Comparison of ENCODE assay signal across 1 cellular context in genomic region chr2:10812362-10813084, GRCh38.
TF ChIP-seq lines count a peak whose summit lies in the region.

Gene PDIA6, minus strand, starts transcription at chr2:10812785. Its CDS starts 89 bp downstream, at chr2:10812696.

TF ChIP-seq in K562, 482 proteins besides CTCF, POLR2A, EP300 and RAD21 (continued from another document and continues in another):
- TF ChIP-seq ZMIZ1 (IDR thresholded peaks at IDR 0.05; ENCODE audit: low read depth in 2 of 2, low read length in 2 of 2) (no peak), KLF1 (tag; IDR thresholded peaks at IDR 0.05) (0 out of 2 replicates have a peak, but pooled peaks have one; percentile 28), ZNF384 (IDR thresholded peaks at IDR 0.05; ENCODE audit: low read depth, low read length) (peak; percentile 99), CREB5 (CRISPR knock-in tag; IDR thresholded peaks at IDR 0.05) (no peak), ZNF318 (IDR thresholded peaks at IDR 0.05; ENCODE audit: borderline replicate concordance in 1 of 2, low read depth in 1 of 2) (no peak), NCOA2 (IDR thresholded peaks at IDR 0.05; ENCODE audit: partially characterized antibody in 2 of 2) (no peak), ZNF639 (CRISPR knock-in tag; conservative IDR thresholded peaks at IDR 0.05 in 1 of 2, IDR thresholded peaks at IDR 0.05 in 1 of 2) (peak in 1 of 2 experiments; percentile 46; a peak in 2 of 4 replicates), UBTF (IDR thresholded peaks at IDR 0.05; ENCODE audit: borderline replicate concordance in 1 of 2, low read depth in 2 of 2, low read length in 2 of 2) (peak; percentile 61 to 72; a peak in 2 of 4 replicates), KLF6 (CRISPR knock-in tag; IDR thresholded peaks at IDR 0.05; ENCODE audit: borderline replicate concordance) (no peak), TAF1 (IDR thresholded peaks at IDR 0.05; ENCODE audit: control insufficient read depth, extremely low read depth, insufficient read depth, low read length, severe bottlenecking) (peak; percentile 75), U2AF2 (optimal IDR thresholded peaks at IDR 0.05; ENCODE audit: low read depth, low read length) (no peak), NONO (IDR thresholded peaks at IDR 0.05; ENCODE audit: low read depth in 2 of 2, low read length in 1 of 2) (peak; percentile 65 to 86), RBBP5 (IDR thresholded peaks at IDR 0.05; ENCODE audit: borderline replicate concordance, insufficient read depth, low read length, poor library complexity, severe bottlenecking) (peak; percentile 86), MTA3 (IDR thresholded peaks at IDR 0.05; ENCODE audit: borderline replicate concordance) (peak; percentile 65), JUNB (CRISPR knock-in tag; conservative IDR thresholded peaks at IDR 0.05) (no peak), FOS (IDR thresholded peaks at IDR 0.05; ENCODE audit: extremely low read depth, insufficient read length) (peak; percentile 87), ZNF583 (CRISPR knock-in tag; IDR thresholded peaks at IDR 0.05) (peak; percentile 44; the same call in 1 of the 2 replicates), ATF6 (CRISPR knock-in tag; IDR thresholded peaks at IDR 0.05) (no peak), VEZF1 (CRISPR knock-in tag; IDR thresholded peaks at IDR 0.05) (peak; percentile 83), E2F6 (IDR thresholded peaks at IDR 0.05; ENCODE audit: borderline replicate concordance in 1 of 2, extremely low read depth in 1 of 2, insufficient read depth in 1 of 2, insufficient read length in 1 of 2, low read depth in 1 of 2, low read length in 1 of 2, poor library complexity in 1 of 2, severe bottlenecking in 1 of 2) (peak; percentile 28 to 89), KDM5B (IDR thresholded peaks at IDR 0.05; ENCODE audit: insufficient replicate concordance, low read depth, low read length) (peak; percentile 68), ZNF79 (CRISPR knock-in tag; IDR thresholded peaks at IDR 0.05; ENCODE audit: low read depth) (no peak), NR4A1 (CRISPR knock-in tag; IDR thresholded peaks at IDR 0.05) (peak; percentile 80; the same call in 1 of the 2 replicates), NR4A1 (tag; IDR thresholded peaks at IDR 0.05) (no peak), ZBTB17 (CRISPR knock-in tag; IDR thresholded peaks at IDR 0.05) (0 out of 2 replicates have a peak, but pooled peaks have one; percentile 21), POLR2AphosphoS5 (IDR thresholded peaks at IDR 0.05; ENCODE audit: control insufficient read depth, insufficient read depth, low read depth, low read length) (peak; percentile 64), TBP (optimal IDR thresholded peaks at IDR 0.05; ENCODE audit: low read depth, low read length) (peak; percentile 44), CREB3 (tag; conservative IDR thresholded peaks at IDR 0.05; ENCODE audit: low read depth) (no peak), NEUROD1 (IDR thresholded peaks at IDR 0.05; ENCODE audit: borderline replicate concordance, low read depth, low read length, partially characterized antibody) (peak; percentile 94), CHD1 (IDR thresholded peaks at IDR 0.05; ENCODE audit: low read length) (peak; percentile 41), RBFOX2 (IDR thresholded peaks at IDR 0.05; ENCODE audit: low read depth, low read length) (peak; percentile 90)
